ENCODE assay signal across 1 cellular context in the genomic region with DNA sequence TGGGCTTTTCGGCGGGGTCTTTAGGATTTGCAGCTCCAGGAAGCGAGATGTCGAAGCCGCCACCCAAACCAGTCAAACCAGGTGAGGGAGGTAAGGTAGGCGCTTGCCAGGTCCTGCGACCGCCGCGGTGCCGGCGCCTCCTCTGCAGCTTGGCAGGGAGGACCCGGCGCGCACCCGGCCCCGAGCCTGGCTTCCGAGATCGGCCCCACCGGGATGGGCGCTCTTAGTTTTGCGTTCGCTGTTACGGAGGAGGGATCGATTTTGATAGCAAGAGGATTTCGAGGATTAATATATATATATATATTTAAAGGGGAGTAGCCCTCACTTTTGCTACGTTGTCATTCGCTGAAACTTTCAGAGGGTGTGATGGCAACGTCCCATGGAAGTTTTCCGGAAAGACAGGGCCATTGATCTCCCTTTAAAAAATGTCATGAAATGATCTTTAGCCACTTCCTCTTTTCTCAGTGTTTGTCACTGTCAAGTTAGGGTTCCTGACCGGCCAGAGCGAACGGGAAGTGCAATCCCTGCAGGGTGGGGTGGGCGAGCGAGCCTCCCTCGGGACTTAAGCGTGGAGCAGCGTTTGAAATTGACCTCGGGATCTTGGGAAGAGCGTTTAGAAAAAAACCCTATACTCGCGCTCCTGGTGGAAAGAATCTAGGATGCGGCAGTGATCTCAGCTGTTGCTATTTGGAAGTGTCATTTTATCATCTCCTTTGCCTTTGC.
A peak's percentile ranks its signal among the peaks of the same experiment; 100 is the strongest.
TF ChIP-seq lines count a peak whose summit lies in the region.

No MANE protein-coding gene starts in this region.

TF ChIP-seq in HepG2, 621 proteins besides CTCF, POLR2A, EP300 and RAD21 (continued from another document and continues in another):
- TF ChIP-seq, protein P1, sequence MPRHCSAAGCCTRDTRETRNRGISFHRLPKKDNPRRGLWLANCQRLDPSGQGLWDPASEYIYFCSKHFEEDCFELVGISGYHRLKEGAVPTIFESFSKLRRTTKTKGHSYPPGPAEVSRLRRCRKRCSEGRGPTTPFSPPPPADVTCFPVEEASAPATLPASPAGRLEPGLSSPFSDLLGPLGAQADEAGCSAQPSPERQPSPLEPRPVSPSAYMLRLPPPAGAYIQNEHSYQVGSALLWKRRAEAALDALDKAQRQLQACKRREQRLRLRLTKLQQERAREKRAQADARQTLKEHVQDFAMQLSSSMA (CRISPR knock-in tag; IDR thresholded peaks at IDR 0.05) = no peak
- TF ChIP-seq, protein P2, sequence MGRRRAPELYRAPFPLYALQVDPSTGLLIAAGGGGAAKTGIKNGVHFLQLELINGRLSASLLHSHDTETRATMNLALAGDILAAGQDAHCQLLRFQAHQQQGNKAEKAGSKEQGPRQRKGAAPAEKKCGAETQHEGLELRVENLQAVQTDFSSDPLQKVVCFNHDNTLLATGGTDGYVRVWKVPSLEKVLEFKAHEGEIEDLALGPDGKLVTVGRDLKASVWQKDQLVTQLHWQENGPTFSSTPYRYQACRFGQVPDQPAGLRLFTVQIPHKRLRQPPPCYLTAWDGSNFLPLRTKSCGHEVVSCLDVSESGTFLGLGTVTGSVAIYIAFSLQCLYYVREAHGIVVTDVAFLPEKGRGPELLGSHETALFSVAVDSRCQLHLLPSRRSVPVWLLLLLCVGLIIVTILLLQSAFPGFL (CRISPR knock-in tag; IDR thresholded peaks at IDR 0.05) = no peak
- no peak for TF ChIP-seq JUND (CRISPR knock-in tag; IDR thresholded peaks at IDR 0.05)
- no peak for TF ChIP-seq PITX1 (CRISPR knock-in tag; IDR thresholded peaks at IDR 0.05)
- TF ChIP-seq, protein P3, sequence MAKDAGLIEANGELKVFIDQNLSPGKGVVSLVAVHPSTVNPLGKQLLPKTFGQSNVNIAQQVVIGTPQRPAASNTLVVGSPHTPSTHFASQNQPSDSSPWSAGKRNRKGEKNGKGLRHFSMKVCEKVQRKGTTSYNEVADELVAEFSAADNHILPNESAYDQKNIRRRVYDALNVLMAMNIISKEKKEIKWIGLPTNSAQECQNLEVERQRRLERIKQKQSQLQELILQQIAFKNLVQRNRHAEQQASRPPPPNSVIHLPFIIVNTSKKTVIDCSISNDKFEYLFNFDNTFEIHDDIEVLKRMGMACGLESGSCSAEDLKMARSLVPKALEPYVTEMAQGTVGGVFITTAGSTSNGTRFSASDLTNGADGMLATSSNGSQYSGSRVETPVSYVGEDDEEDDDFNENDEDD (CRISPR knock-in tag; IDR thresholded peaks at IDR 0.05; ENCODE audit: borderline replicate concordance) = no peak
- no peak for TF ChIP-seq KDM1A (CRISPR knock-in tag; IDR thresholded peaks at IDR 0.05)
- TF ChIP-seq, protein P4, sequence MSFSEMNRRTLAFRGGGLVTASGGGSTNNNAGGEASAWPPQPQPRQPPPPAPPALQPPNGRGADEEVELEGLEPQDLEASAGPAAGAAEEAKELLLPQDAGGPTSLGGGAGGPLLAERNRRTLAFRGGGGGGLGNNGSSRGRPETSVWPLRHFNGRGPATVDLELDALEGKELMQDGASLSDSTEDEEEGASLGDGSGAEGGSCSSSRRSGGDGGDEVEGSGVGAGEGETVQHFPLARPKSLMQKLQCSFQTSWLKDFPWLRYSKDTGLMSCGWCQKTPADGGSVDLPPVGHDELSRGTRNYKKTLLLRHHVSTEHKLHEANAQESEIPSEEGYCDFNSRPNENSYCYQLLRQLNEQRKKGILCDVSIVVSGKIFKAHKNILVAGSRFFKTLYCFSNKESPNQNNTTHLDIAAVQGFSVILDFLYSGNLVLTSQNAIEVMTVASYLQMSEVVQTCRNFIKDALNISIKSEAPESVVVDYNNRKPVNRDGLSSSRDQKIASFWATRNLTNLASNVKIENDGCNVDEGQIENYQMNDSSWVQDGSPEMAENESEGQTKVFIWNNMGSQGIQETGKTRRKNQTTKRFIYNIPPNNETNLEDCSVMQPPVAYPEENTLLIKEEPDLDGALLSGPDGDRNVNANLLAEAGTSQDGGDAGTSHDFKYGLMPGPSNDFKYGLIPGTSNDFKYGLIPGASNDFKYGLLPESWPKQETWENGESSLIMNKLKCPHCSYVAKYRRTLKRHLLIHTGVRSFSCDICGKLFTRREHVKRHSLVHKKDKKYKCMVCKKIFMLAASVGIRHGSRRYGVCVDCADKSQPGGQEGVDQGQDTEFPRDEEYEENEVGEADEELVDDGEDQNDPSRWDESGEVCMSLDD (CRISPR knock-in tag; IDR thresholded peaks at IDR 0.05; ENCODE audit: borderline replicate concordance) = peak; percentile 2; the same call in 1 of the 2 replicates
- TF ChIP-seq, protein P5, sequence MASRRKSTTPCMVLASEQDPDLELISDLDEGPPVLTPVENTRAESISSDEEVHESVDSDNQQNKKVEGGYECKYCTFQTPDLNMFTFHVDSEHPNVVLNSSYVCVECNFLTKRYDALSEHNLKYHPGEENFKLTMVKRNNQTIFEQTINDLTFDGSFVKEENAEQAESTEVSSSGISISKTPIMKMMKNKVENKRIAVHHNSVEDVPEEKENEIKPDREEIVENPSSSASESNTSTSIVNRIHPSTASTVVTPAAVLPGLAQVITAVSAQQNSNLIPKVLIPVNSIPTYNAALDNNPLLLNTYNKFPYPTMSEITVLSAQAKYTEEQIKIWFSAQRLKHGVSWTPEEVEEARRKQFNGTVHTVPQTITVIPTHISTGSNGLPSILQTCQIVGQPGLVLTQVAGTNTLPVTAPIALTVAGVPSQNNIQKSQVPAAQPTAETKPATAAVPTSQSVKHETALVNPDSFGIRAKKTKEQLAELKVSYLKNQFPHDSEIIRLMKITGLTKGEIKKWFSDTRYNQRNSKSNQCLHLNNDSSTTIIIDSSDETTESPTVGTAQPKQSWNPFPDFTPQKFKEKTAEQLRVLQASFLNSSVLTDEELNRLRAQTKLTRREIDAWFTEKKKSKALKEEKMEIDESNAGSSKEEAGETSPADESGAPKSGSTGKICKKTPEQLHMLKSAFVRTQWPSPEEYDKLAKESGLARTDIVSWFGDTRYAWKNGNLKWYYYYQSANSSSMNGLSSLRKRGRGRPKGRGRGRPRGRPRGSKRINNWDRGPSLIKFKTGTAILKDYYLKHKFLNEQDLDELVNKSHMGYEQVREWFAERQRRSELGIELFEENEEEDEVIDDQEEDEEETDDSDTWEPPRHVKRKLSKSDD (CRISPR knock-in tag; IDR thresholded peaks at IDR 0.05; ENCODE audit: low read depth) = no peak
- TF ChIP-seq, protein P6, sequence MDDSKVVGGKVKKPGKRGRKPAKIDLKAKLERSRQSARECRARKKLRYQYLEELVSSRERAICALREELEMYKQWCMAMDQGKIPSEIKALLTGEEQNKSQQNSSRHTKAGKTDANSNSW (CRISPR knock-in tag; IDR thresholded peaks at IDR 0.05; ENCODE audit: borderline replicate concordance) = no peak
- peak; percentile 71 for TF ChIP-seq SAP130 (CRISPR knock-in tag; IDR thresholded peaks at IDR 0.05; ENCODE audit: low read depth)
- TF ChIP-seq, protein P7, sequence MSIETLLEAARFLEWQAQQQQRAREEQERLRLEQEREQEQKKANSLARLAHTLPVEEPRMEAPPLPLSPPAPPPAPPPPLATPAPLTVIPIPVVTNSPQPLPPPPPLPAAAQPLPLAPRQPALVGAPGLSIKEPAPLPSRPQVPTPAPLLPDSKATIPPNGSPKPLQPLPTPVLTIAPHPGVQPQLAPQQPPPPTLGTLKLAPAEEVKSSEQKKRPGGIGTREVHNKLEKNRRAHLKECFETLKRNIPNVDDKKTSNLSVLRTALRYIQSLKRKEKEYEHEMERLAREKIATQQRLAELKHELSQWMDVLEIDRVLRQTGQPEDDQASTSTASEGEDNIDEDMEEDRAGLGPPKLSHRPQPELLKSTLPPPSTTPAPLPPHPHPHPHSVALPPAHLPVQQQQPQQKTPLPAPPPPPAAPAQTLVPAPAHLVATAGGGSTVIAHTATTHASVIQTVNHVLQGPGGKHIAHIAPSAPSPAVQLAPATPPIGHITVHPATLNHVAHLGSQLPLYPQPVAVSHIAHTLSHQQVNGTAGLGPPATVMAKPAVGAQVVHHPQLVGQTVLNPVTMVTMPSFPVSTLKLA (IDR thresholded peaks at IDR 0.05) = no peak
- TF ChIP-seq, protein P8, sequence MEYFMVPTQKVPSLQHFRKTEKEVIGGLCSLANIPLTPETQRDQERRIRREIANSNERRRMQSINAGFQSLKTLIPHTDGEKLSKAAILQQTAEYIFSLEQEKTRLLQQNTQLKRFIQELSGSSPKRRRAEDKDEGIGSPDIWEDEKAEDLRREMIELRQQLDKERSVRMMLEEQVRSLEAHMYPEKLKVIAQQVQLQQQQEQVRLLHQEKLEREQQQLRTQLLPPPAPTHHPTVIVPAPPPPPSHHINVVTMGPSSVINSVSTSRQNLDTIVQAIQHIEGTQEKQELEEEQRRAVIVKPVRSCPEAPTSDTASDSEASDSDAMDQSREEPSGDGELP (IDR thresholded peaks at IDR 0.05; ENCODE audit: borderline replicate concordance, low read depth) = peak; percentile 64; the same call in 1 of the 2 replicates
- no peak for TF ChIP-seq PCBP1 (IDR thresholded peaks at IDR 0.05; ENCODE audit: borderline replicate concordance, low read depth, low read length)
- TF ChIP-seq, protein P9, sequence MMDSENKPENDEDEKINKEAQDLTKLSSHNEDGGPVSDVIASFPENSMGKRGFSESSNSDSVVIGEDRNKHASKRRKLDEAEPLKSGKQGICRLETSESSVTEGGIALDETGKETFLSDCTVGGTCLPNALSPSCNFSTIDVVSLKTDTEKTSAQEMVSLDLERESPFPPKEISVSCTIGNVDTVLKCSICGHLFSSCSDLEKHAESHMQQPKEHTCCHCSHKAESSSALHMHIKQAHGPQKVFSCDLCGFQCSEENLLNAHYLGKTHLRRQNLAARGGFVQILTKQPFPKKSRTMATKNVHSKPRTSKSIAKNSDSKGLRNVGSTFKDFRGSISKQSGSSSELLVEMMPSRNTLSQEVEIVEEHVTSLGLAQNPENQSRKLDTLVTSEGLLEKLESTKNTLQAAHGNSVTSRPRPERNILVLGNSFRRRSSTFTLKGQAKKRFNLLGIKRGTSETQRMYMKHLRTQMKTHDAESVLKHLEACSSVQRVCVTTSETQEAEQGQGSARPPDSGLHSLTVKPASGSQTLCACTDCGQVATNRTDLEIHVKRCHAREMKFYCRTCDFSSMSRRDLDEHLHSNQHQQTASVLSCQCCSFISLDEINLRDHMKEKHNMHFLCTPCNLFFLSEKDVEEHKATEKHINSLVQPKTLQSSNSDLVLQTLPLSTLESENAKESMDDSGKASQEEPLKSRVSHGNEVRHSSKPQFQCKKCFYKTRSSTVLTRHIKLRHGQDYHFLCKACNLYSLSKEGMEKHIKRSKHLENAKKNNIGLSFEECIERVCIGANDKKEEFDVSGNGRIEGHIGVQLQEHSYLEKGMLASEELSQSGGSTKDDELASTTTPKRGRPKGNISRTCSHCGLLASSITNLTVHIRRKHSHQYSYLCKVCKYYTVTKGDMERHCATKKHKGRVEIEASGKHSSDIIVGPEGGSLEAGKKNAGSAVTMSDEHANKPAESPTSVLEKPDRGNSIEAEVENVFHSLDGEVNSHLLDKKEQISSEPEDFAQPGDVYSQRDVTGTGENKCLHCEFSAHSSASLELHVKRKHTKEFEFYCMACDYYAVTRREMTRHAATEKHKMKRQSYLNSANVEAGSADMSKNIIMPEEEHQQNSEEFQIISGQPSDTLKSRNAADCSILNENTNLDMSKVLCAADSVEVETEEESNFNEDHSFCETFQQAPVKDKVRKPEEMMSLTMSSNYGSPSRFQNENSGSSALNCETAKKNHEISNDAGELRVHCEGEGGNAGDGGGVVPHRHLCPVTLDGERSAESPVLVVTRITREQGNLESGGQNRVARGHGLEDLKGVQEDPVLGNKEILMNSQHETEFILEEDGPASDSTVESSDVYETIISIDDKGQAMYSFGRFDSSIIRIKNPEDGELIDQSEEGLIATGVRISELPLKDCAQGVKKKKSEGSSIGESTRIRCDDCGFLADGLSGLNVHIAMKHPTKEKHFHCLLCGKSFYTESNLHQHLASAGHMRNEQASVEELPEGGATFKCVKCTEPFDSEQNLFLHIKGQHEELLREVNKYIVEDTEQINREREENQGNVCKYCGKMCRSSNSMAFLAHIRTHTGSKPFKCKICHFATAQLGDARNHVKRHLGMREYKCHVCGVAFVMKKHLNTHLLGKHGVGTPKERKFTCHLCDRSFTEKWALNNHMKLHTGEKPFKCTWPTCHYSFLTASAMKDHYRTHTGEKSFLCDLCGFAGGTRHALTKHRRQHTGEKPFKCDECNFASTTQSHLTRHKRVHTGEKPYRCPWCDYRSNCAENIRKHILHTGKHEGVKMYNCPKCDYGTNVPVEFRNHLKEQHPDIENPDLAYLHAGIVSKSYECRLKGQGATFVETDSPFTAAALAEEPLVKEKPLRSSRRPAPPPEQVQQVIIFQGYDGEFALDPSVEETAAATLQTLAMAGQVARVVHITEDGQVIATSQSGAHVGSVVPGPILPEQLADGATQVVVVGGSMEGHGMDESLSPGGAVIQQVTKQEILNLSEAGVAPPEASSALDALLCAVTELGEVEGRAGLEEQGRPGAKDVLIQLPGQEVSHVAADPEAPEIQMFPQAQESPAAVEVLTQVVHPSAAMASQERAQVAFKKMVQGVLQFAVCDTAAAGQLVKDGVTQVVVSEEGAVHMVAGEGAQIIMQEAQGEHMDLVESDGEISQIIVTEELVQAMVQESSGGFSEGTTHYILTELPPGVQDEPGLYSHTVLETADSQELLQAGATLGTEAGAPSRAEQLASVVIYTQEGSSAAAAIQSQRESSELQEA (CRISPR knock-in tag; IDR thresholded peaks at IDR 0.05; ENCODE audit: not compliant biosample characterization) = no peak
- TF ChIP-seq ZNF24 (IDR thresholded peaks at IDR 0.05) = no peak
- TF ChIP-seq, protein P10, sequence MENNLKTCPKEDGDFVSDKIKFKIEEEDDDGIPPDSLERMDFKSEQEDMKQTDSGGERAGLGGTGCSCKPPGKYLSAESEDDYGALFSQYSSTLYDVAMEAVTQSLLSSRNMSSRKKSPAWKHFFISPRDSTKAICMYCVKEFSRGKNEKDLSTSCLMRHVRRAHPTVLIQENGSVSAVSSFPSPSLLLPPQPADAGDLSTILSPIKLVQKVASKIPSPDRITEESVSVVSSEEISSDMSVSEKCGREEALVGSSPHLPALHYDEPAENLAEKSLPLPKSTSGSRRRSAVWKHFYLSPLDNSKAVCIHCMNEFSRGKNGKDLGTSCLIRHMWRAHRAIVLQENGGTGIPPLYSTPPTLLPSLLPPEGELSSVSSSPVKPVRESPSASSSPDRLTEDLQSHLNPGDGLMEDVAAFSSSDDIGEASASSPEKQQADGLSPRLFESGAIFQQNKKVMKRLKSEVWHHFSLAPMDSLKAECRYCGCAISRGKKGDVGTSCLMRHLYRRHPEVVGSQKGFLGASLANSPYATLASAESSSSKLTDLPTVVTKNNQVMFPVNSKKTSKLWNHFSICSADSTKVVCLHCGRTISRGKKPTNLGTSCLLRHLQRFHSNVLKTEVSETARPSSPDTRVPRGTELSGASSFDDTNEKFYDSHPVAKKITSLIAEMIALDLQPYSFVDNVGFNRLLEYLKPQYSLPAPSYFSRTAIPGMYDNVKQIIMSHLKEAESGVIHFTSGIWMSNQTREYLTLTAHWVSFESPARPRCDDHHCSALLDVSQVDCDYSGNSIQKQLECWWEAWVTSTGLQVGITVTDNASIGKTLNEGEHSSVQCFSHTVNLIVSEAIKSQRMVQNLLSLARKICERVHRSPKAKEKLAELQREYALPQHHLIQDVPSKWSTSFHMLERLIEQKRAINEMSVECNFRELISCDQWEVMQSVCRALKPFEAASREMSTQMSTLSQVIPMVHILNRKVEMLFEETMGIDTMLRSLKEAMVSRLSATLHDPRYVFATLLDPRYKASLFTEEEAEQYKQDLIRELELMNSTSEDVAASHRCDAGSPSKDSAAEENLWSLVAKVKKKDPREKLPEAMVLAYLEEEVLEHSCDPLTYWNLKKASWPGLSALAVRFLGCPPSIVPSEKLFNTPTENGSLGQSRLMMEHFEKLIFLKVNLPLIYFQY (CRISPR knock-in tag; IDR thresholded peaks at IDR 0.05; ENCODE audit: borderline replicate concordance) = no peak
- no peak for TF ChIP-seq CHCHD3 (CRISPR knock-in tag; IDR thresholded peaks at IDR 0.05)
- no peak for TF ChIP-seq SMC3 (IDR thresholded peaks at IDR 0.05; ENCODE audit: low read length)
- TF ChIP-seq MATR3 (CRISPR knock-in tag; IDR thresholded peaks at IDR 0.05) = no peak
- TF ChIP-seq ZNF614 (CRISPR knock-in tag; IDR thresholded peaks at IDR 0.05; ENCODE audit: borderline replicate concordance) = no peak
- TF ChIP-seq MYNN (CRISPR knock-in tag; IDR thresholded peaks at IDR 0.05; ENCODE audit: low read depth) = no peak
